In genomic region chr2:191150451-191151314, GRCh38 we compare ENCODE assay signal across 7 cellular contexts. TPM values are rescaled to one million over a fixed set of nuclear protein-coding genes. Genes with fewer than 3 reads are reported as not detected.
A peak's percentile ranks its signal among the peaks of the same experiment; 100 is the strongest.
DNase-seq lines count a peak whose midpoint lies in the region; ATAC-seq and TF ChIP-seq lines count a peak whose summit lies in the region.

Gene STAT4 (minus strand): TSS chr2:191150994. CDS start chr2:191148203, 2,791 bp downstream.

- intact Hi-C loops in transverse colon (cut with DNase I; ENCODE audit: low total_unique reads), result no loop called here

- ATAC-seq in GM18517 (IDR thresholded peaks at IDR 0.05; ENCODE audit: unreplicated experiment) (peak; percentile 89), HG02852 (IDR thresholded peaks at IDR 0.05; ENCODE audit: unreplicated experiment) (peak; percentile 87), gastroesophageal sphincter (peak; percentile 62)

- H3K9me3 ChIP-seq in gastroesophageal sphincter (no peaks in the 10 kb centered on the region), parathyroid adenoma (ENCODE audit: control insufficient read depth, low read length) (no peaks in the 10 kb centered on the region), transverse colon (no peaks in the 10 kb centered on the region)

- no peak within 1 kb of the TSS for H3K9ac ChIP-seq in parathyroid adenoma

- H3K36me3 ChIP-seq in gastroesophageal sphincter (no peaks in the 10 kb centered on the region), parathyroid adenoma (ENCODE audit: control insufficient read depth, insufficient read depth, low read length) (no peaks in the 10 kb centered on the region), transverse colon (no peaks in the 10 kb centered on the region)

- no peak for TF ChIP-seq CTCF in gastroesophageal sphincter (IDR thresholded peaks at IDR 0.05)
- peak; percentile 6 for TF ChIP-seq CTCF in parathyroid adenoma (IDR thresholded peaks at IDR 0.05)
- TF ChIP-seq CTCF in transverse colon (IDR thresholded peaks at IDR 0.05), result no peak

- TF ChIP-seq POLR2A in gastroesophageal sphincter (IDR thresholded peaks at IDR 0.05), result no peak
- peak; percentile 65 for TF ChIP-seq POLR2A in transverse colon (IDR thresholded peaks at IDR 0.05)

- peaks cover 11% of the 10 kb centered on the region for H3K27me3 ChIP-seq in gastroesophageal sphincter
- H3K27me3 ChIP-seq in parathyroid adenoma (ENCODE audit: control insufficient read depth, insufficient read depth, low read length), result no peaks in the 10 kb centered on the region
- no peaks in the 10 kb centered on the region for H3K27me3 ChIP-seq in transverse colon

- H3K79me2 ChIP-seq in parathyroid adenoma, result no peaks in the 10 kb centered on the region

- H3K27ac ChIP-seq in gastroesophageal sphincter, result peak within 1 kb of the TSS in 2 of 4 donors; percentile 17 to 54
- peak within 1 kb of the TSS; percentile 85 for H3K27ac ChIP-seq in parathyroid adenoma
- H3K27ac ChIP-seq in transverse colon, result peak within 1 kb of the TSS; percentile 47 to 79 (median 58)

- peaks cover 0 to 12% (median 4%) of the 10 kb centered on the region in 3 donors for H3K4me1 ChIP-seq in gastroesophageal sphincter
- peaks cover 5% of the 10 kb centered on the region for H3K4me1 ChIP-seq in parathyroid adenoma
- H3K4me1 ChIP-seq in transverse colon, result peaks cover 0 to 15% (median 3%) of the 10 kb centered on the region in 4 donors

- in situ Hi-C loops in transverse colon (cut with MboI; ENCODE audit: low pct_ligation_motif_present in 1 of 4, low pct_unique_long_range_greater_than_20kb in 1 of 4, low sequenced_read_pairs in 3 of 4), result loop anchor here in 3 of 4 donors (10.0 to 25.0 kb wide), 4 partner anchors 96 to 537 kb away; partner anchors contain the start of gene NABP1 (in 1 of the 3)

- H3K4me3 ChIP-seq in gastroesophageal sphincter (peak within 1 kb of the TSS; percentile 42 to 53), parathyroid adenoma (ENCODE audit: low read depth, low read length) (peak within 1 kb of the TSS; percentile 55), transverse colon (peak within 1 kb of the TSS; percentile 22 to 67 (median 42))

- DNase-seq in NOMO-1 treated with dmso at 0.1 percent for 144 hours (lab: John Stamatoyannopoulos, UW; ENCODE audit: unreplicated experiment), result peak; percentile 22
- DNase-seq in activated T-helper 1 cell treated with Interleukin-2 at 50 U/mL for 16 hours (ENCODE audit: low read depth), result peak; percentile 64
- DNase-seq in transverse colon, result peak; percentile 81

- H3K4me2 ChIP-seq in parathyroid adenoma (ENCODE audit: low read length), result peak within 1 kb of the TSS; percentile 70

- H2AFZ ChIP-seq in parathyroid adenoma, result peak within 1 kb of the TSS; percentile 95

- WGBS in gastroesophageal sphincter (ENCODE audit: low coverage in 1 of 2), 2 donors, result 0 to 6% methylated on average over 10 to 11 of the region's 39 CpGs
- WGBS in transverse colon (ENCODE audit: low coverage in 1 of 2), 2 donors, result 0 to 3% methylated on average over 1 to 39 of the region's 39 CpGs

- TF ChIP-seq EP300 in gastroesophageal sphincter (IDR thresholded peaks at IDR 0.05) (no peak), transverse colon (IDR thresholded peaks at IDR 0.05; ENCODE audit: low read depth) (no peak)

RNA-seq across cellular contexts. Expression of gene STAT4, which starts in this region (rescaled TPM):
- 1 to 10 TPM in 2 of 4 donors, under 1 TPM in 2; 0.39 to 4.8 (median 1.9) TPM for total RNA-seq in gastroesophageal sphincter
- total RNA-seq in transverse colon, result 1 to 10 TPM in 2 of 4 donors, not detected in 2; 3.1 to 9.1 TPM

Comparison
In these comparisons a context has a peak if more than half of its experiments do, and no peak if none do; other contexts are left out.
1. DNase-seq: peak in every context shown above with its lines; median percentile 81 in transverse colon; 64 in activated T-helper 1 cell treated with Interleukin-2 at 50 U/mL for 16 hours; 22 in NOMO-1 treated with dmso at 0.1 percent for 144 hours.